ENCODE assay signal across 1 cellular context in the genomic region with DNA sequence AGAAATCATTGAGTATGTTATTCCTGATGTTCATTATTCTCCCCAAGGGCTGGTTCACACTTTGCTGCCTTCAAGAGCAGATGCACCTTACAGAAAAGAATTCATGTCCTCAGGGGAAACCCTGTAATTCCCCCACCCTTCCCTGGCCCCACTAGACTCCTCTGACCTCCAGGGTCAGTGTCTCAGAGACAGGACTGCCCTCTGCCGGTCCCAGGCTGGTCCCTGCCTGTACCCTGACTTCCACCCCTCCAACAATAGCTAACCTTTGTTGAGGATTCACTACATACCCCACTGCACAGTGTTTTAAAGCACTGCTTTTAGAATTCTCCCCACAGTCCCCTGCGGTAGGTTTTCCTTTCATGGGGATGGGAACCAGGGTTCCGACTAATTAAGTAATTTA.
TF ChIP-seq lines count a peak whose summit lies in the region.

No MANE protein-coding gene starts in this region.

TF ChIP-seq in K562, 482 proteins besides CTCF, POLR2A, EP300 and RAD21:
- TF ChIP-seq PHF21A (IDR thresholded peaks at IDR 0.05; ENCODE audit: borderline replicate concordance, low read depth) (no peak), FOXP1 (CRISPR knock-in tag; IDR thresholded peaks at IDR 0.05) (no peak), NR2C2 (CRISPR knock-in tag; IDR thresholded peaks at IDR 0.05) (no peak), NR2C2 (tag; IDR thresholded peaks at IDR 0.05) (peak; percentile 20; the same call in 1 of the 2 replicates), SRF (CRISPR knock-in tag; IDR thresholded peaks at IDR 0.05) (no peak)
- TF ChIP-seq, protein P1, sequence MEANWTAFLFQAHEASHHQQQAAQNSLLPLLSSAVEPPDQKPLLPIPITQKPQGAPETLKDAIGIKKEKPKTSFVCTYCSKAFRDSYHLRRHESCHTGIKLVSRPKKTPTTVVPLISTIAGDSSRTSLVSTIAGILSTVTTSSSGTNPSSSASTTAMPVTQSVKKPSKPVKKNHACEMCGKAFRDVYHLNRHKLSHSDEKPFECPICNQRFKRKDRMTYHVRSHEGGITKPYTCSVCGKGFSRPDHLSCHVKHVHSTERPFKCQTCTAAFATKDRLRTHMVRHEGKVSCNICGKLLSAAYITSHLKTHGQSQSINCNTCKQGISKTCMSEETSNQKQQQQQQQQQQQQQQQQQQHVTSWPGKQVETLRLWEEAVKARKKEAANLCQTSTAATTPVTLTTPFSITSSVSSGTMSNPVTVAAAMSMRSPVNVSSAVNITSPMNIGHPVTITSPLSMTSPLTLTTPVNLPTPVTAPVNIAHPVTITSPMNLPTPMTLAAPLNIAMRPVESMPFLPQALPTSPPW (CRISPR knock-in tag; IDR thresholded peaks at IDR 0.05), result 0 out of 2 replicates have a peak, but pooled peaks have one; percentile 11
- TF ChIP-seq, protein P2, sequence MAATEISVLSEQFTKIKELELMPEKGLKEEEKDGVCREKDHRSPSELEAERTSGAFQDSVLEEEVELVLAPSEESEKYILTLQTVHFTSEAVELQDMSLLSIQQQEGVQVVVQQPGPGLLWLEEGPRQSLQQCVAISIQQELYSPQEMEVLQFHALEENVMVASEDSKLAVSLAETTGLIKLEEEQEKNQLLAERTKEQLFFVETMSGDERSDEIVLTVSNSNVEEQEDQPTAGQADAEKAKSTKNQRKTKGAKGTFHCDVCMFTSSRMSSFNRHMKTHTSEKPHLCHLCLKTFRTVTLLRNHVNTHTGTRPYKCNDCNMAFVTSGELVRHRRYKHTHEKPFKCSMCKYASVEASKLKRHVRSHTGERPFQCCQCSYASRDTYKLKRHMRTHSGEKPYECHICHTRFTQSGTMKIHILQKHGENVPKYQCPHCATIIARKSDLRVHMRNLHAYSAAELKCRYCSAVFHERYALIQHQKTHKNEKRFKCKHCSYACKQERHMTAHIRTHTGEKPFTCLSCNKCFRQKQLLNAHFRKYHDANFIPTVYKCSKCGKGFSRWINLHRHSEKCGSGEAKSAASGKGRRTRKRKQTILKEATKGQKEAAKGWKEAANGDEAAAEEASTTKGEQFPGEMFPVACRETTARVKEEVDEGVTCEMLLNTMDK (IDR thresholded peaks at IDR 0.05; ENCODE audit: borderline replicate concordance, insufficient read depth, low read depth, low read length, poor library complexity, severe bottlenecking), result peak; percentile 72
- TF ChIP-seq, protein P3, sequence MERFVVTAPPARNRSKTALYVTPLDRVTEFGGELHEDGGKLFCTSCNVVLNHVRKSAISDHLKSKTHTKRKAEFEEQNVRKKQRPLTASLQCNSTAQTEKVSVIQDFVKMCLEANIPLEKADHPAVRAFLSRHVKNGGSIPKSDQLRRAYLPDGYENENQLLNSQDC (CRISPR knock-in tag; IDR thresholded peaks at IDR 0.05), result no peak
